ENCODE assay signal across 8 cellular contexts in the genomic region with DNA sequence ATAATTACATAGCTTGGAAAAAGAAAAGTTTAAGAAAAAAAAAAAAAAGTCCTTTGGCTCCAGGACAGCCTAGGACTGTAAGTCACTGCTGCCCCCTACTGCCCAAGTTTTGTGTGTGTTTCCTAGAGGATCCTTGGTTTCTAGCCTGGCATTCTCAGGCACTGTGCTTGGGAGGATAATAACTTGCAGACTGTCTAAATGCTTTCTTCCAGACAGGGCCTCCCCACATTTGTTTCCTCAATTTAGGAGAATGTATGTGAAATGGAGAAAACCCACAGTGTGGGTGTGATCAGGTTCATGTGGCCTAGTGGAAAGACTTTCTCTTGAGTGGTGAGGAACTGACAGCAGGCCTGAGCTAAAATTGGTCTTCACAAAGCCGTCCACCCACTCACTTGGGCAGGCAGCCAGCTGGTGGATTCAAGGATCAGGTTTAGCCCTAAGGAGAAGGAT.
DNase-seq lines count a peak whose midpoint lies in the region; ATAC-seq and TF ChIP-seq lines count a peak whose summit lies in the region.

No MANE protein-coding gene starts in this region.

- H3K36me3 ChIP-seq in osteoblast (ENCODE audit: insufficient read depth, low read length) = peaks cover 10% of the 10 kb centered on the region
- no peaks in the 10 kb centered on the region for H3K36me3 ChIP-seq in uterus

- no peak overlapping the region for H2AFZ ChIP-seq in osteoblast (ENCODE audit: low read length)

- TF ChIP-seq POLR2A in uterus (IDR thresholded peaks at IDR 0.05) = no peak

- intact Hi-C loops in uterus (cut with DNase I; ENCODE audit: low total_unique reads) = loop anchor here (2.0 kb wide), 1 partner anchor 339 kb away; no protein-coding TSS in a partner anchor

- H3K27me3 ChIP-seq in HL-60 (ENCODE audit: insufficient read depth, poor library complexity, severe bottlenecking) (no peaks in the 10 kb centered on the region), osteoblast (ENCODE audit: insufficient read depth, low read length) (no peaks in the 10 kb centered on the region), uterus (no peaks in the 10 kb centered on the region)

- no peak overlapping the region for H3K27ac ChIP-seq in HL-60 (replicated peaks)
- H3K27ac ChIP-seq in osteoblast (ENCODE audit: low read depth, low read length) = peak overlapping the region; percentile 15
- H3K27ac ChIP-seq in uterus = peak overlapping the region in 1 of 2 donors; percentile 18

- TF ChIP-seq CTCF in HL-60 (IDR thresholded peaks at IDR 0.05; ENCODE audit: insufficient read depth, low read length) = peak; percentile 46
- TF ChIP-seq CTCF in osteoblast (IDR thresholded peaks at IDR 0.05; ENCODE audit: extremely low read depth, low read depth, low read length) = peak; percentile 92
- peak; percentile 65 to 73 (median 70) for TF ChIP-seq CTCF in uterus (IDR thresholded peaks at IDR 0.05)

- H3K4me1 ChIP-seq in osteoblast (ENCODE audit: insufficient read depth, low read length) (peaks cover 19% of the 10 kb centered on the region), uterus (no peaks in the 10 kb centered on the region)

- H3K4me3 ChIP-seq in HL-60 (replicated peaks; ENCODE audit: insufficient read depth, low read length) (no peak overlapping the region), osteoblast (ENCODE audit: insufficient read depth, low read length) (no peak overlapping the region), uterus (no peak overlapping the region)

- no peaks in the 10 kb centered on the region for H3K9me3 ChIP-seq in osteoblast (ENCODE audit: low read depth, low read length)
- no peaks in the 10 kb centered on the region for H3K9me3 ChIP-seq in uterus

- DNase-seq in GDM1 (lab: John Stamatoyannopoulos, UW) = peak; percentile 2
- peak; percentile 24 to 52 for DNase-seq in HL-60 (ENCODE audit: low read depth in 1 of 2, low spot score in 1 of 2)
- DNase-seq in NCI-H82 treated with DMSO at 0.1 percent for 48 hours (lab: John Stamatoyannopoulos, UW; ENCODE audit: unreplicated experiment) = peak; percentile 7
- DNase-seq in activated T-cell treated with anti-CD3 and anti-CD28 coated beads, Interleukin-2, amount 50 U/mL, for 1 hour = peak; percentile 18
- DNase-seq in fibroblast of the conjunctiva (ENCODE audit: low read depth) = peak; percentile 79
- peak; percentile 75 for DNase-seq in osteoblast (ENCODE audit: insufficient read length, low spot score, missing footprints)
- DNase-seq in uterus = peak; percentile 63 to 75

- H4K20me1 ChIP-seq in osteoblast (ENCODE audit: insufficient read depth, low read length) = no peaks in the 10 kb centered on the region

- no peak for ATAC-seq in HG02870 (IDR thresholded peaks at IDR 0.05; ENCODE audit: unreplicated experiment)

- H3K4me2 ChIP-seq in osteoblast (ENCODE audit: insufficient read depth, low read length) = no peak overlapping the region

- peaks cover 27% of the 10 kb centered on the region for H3K79me2 ChIP-seq in osteoblast (ENCODE audit: insufficient read depth, low read length)

Comparison
In these comparisons a context has a peak if more than half of its experiments do, and no peak if none do; other contexts are left out.
1. DNase-seq: peak in every context shown above with its lines; median percentile 79 in fibroblast of the conjunctiva; 75 in osteoblast; 69 in uterus; 38 in HL-60; 18 in activated T-cell treated with anti-CD3 and anti-CD28 coated beads, Interleukin-2, amount 50 U/mL, for 1 hour; 7 in NCI-H82 treated with DMSO at 0.1 percent for 48 hours; 2 in GDM1.